In genomic region chr3:37222542-37222941, GRCh38 we compare ENCODE assay signal across 6 cellular contexts. TPM values are rescaled to one million over a fixed set of nuclear protein-coding genes. Genes with fewer than 3 reads are reported as not detected.
DNase-seq lines count a peak whose midpoint lies in the region; ATAC-seq, FAIRE-seq and TF ChIP-seq lines count a peak whose summit lies in the region.
"Not testable (repeated sequence)": the region's sequence is repeated elsewhere in the genome, so short reads cannot be mapped to it uniquely, and the experiment has no call there.

No MANE protein-coding gene starts in this region.

- H4K20me1 ChIP-seq in BLaER1; Loucy (ENCODE audit: insufficient read depth, low read length, poor library complexity, severe bottlenecking); PC-3 (ENCODE audit: low read length); K562 (replicated peaks; ENCODE audit: control insufficient read depth, insufficient read depth, low read length): not testable (repeated sequence)

- not testable (repeated sequence) for H3K36me3 ChIP-seq in BLaER1; Loucy (ENCODE audit: insufficient read depth, low read length); PC-3 (ENCODE audit: low read depth, low read length); K562 (ENCODE audit: control insufficient read depth, insufficient read depth, low read length); mesenchymal stem cell (ENCODE audit: control insufficient read depth in 1 of 2, insufficient read depth in 2 of 2, low read depth in 1 of 2, low read length in 2 of 2)

- in situ Hi-C loops in K562 (cut with MboI) = not testable (repeated sequence)

- H3K14ac ChIP-seq in mesenchymal stem cell (ENCODE audit: low read length in 2 of 2) = not testable (repeated sequence)

- H3K4ac ChIP-seq in mesenchymal stem cell (ENCODE audit: low read depth in 1 of 2, low read length in 2 of 2) = not testable (repeated sequence)

- not testable (repeated sequence) for H3K23ac ChIP-seq in mesenchymal stem cell (ENCODE audit: low read length in 2 of 2)

- not testable (repeated sequence) for H2BK120ac ChIP-seq in mesenchymal stem cell (ENCODE audit: low read depth, low read length)

- not testable (repeated sequence) for H3K18ac ChIP-seq in mesenchymal stem cell (ENCODE audit: low read depth in 1 of 2, low read length in 2 of 2)

- H3K9me3 ChIP-seq in BLaER1 = peaks cover 12% of the 10 kb centered on the region
- H3K9me3 ChIP-seq in Loucy (ENCODE audit: insufficient read depth, low read depth, low read length); PC-3 (ENCODE audit: low read length); K562 (replicated peaks; ENCODE audit: control insufficient read depth, insufficient read depth, low read depth, low read length); mesenchymal stem cell (ENCODE audit: control insufficient read depth, low read length): not testable (repeated sequence)

- not testable (repeated sequence) for H3K9me3 Mint-ChIP-seq in Calu3 (ENCODE audit: low read depth, unreplicated experiment)

- not testable (repeated sequence) for H3K9ac ChIP-seq in BLaER1; Loucy (ENCODE audit: low read depth, low read length, poor library complexity, severe bottlenecking); PC-3 (ENCODE audit: low read length); K562 (ENCODE audit: insufficient read depth in 1 of 2, low read depth in 2 of 2, low read length in 2 of 2); mesenchymal stem cell (ENCODE audit: low read length)

- not testable (repeated sequence) for ATAC-seq in PC-3, K562

- peak overlapping the region; percentile 26 for H3K27ac Mint-ChIP-seq in Calu3 (ENCODE audit: unreplicated experiment)

- POLR2A ChIA-PET in PC-3 (lab: Charles Lee; ENCODE audit: unreplicated experiment) = not testable (repeated sequence)
- POLR2A ChIA-PET in K562 (lab: Yijun Ruan, JAX) = interaction anchor here (0.8 kb wide), 1 partner anchor 97 kb away, joined by 4 read pairs; no protein-coding TSS in a partner anchor

- H2BK15ac ChIP-seq in mesenchymal stem cell (ENCODE audit: low read depth, poor library complexity, severe bottlenecking) = not testable (repeated sequence)

- not testable (repeated sequence) for H3K27me3 Mint-ChIP-seq in Calu3 (ENCODE audit: unreplicated experiment)

- not testable (repeated sequence) for H3K4me3 Mint-ChIP-seq in Calu3 (ENCODE audit: low read depth, unreplicated experiment)

- CTCF ChIA-PET in Calu3 (lab: Charles Lee) = interaction anchor here (1.3 kb wide), 1 partner anchor 40 kb away, joined by 5 read pairs; no protein-coding TSS in a partner anchor
- CTCF ChIA-PET in PC-3 (lab: Charles Lee); K562 (lab: Yijun Ruan, JAX; ENCODE audit: low intra/inter-chr PET ratio): not testable (repeated sequence)

- H4K91ac ChIP-seq in mesenchymal stem cell (ENCODE audit: low read length) = not testable (repeated sequence)

- not testable (repeated sequence) for H3K4me3 ChIP-seq in BLaER1; Loucy (ENCODE audit: low read length, poor library complexity, severe bottlenecking); PC-3 (ENCODE audit: low read length); K562; mesenchymal stem cell (ENCODE audit: insufficient read depth in 1 of 2, low read depth in 1 of 2, low read length in 2 of 2)

- H2AFZ ChIP-seq in Loucy (ENCODE audit: low read length); PC-3 (ENCODE audit: low read length); K562 (ENCODE audit: low read depth, low read length); mesenchymal stem cell (ENCODE audit: low read depth, low read length): not testable (repeated sequence)

- TF ChIP-seq EP300 in K562 (IDR thresholded peaks at IDR 0.05; ENCODE audit: low read length) = not testable (repeated sequence)

- 29% methylated on average over 2 of the region's 2 CpGs for WGBS in K562 (ENCODE audit: insufficient coverage, low coverage, missing lambda C conversion rate)
- WGBS in mesenchymal stem cell = 98% methylated on average over 2 of the region's 2 CpGs

- TF ChIP-seq POLR2A in K562 (conservative IDR thresholded peaks at IDR 0.05) = not testable (repeated sequence)

- peak overlapping the region; percentile 55 for H3K27ac ChIP-seq in BLaER1
- not testable (repeated sequence) for H3K27ac ChIP-seq in PC-3 (ENCODE audit: low read length); K562 (ENCODE audit: extremely low read depth, low read depth, low read length)
- H3K27ac ChIP-seq in mesenchymal stem cell (ENCODE audit: low read length, poor library complexity, severe bottlenecking) = peak overlapping the region; percentile 63

- H4K8ac ChIP-seq in mesenchymal stem cell (ENCODE audit: low read length) = not testable (repeated sequence)

- peak overlapping the region; percentile 11 for H2AK5ac ChIP-seq in mesenchymal stem cell (ENCODE audit: low read length, severe bottlenecking)

- not testable (repeated sequence) for H3K9me2 ChIP-seq in Loucy (replicated peaks; ENCODE audit: low read depth, low read length); PC-3 (replicated peaks; ENCODE audit: low read length)

- H3K9me1 ChIP-seq in K562 (ENCODE audit: control insufficient read depth, insufficient read depth, low read length) = not testable (repeated sequence)

- not testable (repeated sequence) for FAIRE-seq in K562 (lab: Jason Lieb, UNC)

- not testable (repeated sequence) for TF ChIP-seq RAD21 in K562 (CRISPR knock-in tag; conservative IDR thresholded peaks at IDR 0.05 in 1 of 2, IDR thresholded peaks at IDR 0.05 in 1 of 2)

- H3K79me1 ChIP-seq in mesenchymal stem cell (replicated peaks; ENCODE audit: low read length, poor library complexity, severe bottlenecking) = not testable (repeated sequence)

- H2BK5ac ChIP-seq in mesenchymal stem cell (ENCODE audit: low read depth, low read length, poor library complexity, severe bottlenecking) = not testable (repeated sequence)

- intact Hi-C loops in Calu3 (cut with micrococcal nuclease; ENCODE audit: unreplicated experiment); PC-3 (cut with micrococcal nuclease); K562 (cut with micrococcal nuclease): not testable (repeated sequence)

- H3K4me2 ChIP-seq in BLaER1 (peak overlapping the region; percentile 71), Loucy (ENCODE audit: low read depth, low read length, poor library complexity, severe bottlenecking) (peak overlapping the region; percentile 25), PC-3 (ENCODE audit: low read length) (0 out of 2 replicates have a peak overlapping the region, but pooled peaks have one; percentile 2)
- H3K4me2 ChIP-seq in K562 (ENCODE audit: insufficient read depth, low read length); mesenchymal stem cell (ENCODE audit: low read length, poor library complexity, severe bottlenecking): not testable (repeated sequence)

- H3K27me3 ChIP-seq in BLaER1; Loucy (ENCODE audit: insufficient read depth, low read length, poor library complexity, severe bottlenecking); PC-3 (ENCODE audit: low read length); K562 (ENCODE audit: control insufficient read depth in 2 of 2, insufficient read depth in 2 of 2, low read length in 2 of 2): not testable (repeated sequence)
- peaks cover 0 to 15% of the 10 kb centered on the region in 2 experiments for H3K27me3 ChIP-seq in mesenchymal stem cell (ENCODE audit: control insufficient read depth in 1 of 2, insufficient read depth in 1 of 2, low read length in 2 of 2)

- TF ChIP-seq CTCF in Calu3 (IDR thresholded peaks at IDR 0.05; ENCODE audit: unreplicated experiment); Loucy (conservative IDR thresholded peaks at IDR 0.05; ENCODE audit: low read length); PC-3 (conservative IDR thresholded peaks at IDR 0.05; ENCODE audit: low read depth, low read length); K562 (IDR thresholded peaks at IDR 0.05 in 2 of 3, conservative IDR thresholded peaks at IDR 0.05 in 1 of 3; ENCODE audit: insufficient read depth in 2 of 3, low read depth in 1 of 3, low read length in 3 of 3): not testable (repeated sequence)

- not testable (repeated sequence) for H3F3A ChIP-seq in Loucy (ENCODE audit: low read depth); PC-3 (ENCODE audit: low read length, unreplicated experiment)

- H3K79me2 ChIP-seq in Loucy (ENCODE audit: insufficient read depth, low read length); PC-3 (ENCODE audit: low read length); K562 (ENCODE audit: control insufficient read depth, insufficient read depth, low read length): not testable (repeated sequence)

- BruUV-seq in Calu3 (replicated peaks; lab: Mats Ljungman, UMichigan); PC-3 (replicated peaks; lab: Mats Ljungman, UMichigan); K562 (replicated peaks; lab: Mats Ljungman, UMichigan): not testable (repeated sequence)

- not testable (repeated sequence) for H2BK12ac ChIP-seq in mesenchymal stem cell (ENCODE audit: low read length in 2 of 2)

- H3K36me3 Mint-ChIP-seq in Calu3 (ENCODE audit: insufficient read depth, unreplicated experiment) = not testable (repeated sequence)

- DNase-seq in Calu3; PC-3; K562 (ENCODE audit: extremely low read depth in 1 of 4, low spot score in 3 of 4); mesenchymal stem cell: not testable (repeated sequence)

- peaks cover 34% of the 10 kb centered on the region for H3K4me1 Mint-ChIP-seq in Calu3 (ENCODE audit: low read depth, unreplicated experiment)

- H3K4me1 ChIP-seq in BLaER1 = peaks cover 46% of the 10 kb centered on the region
- not testable (repeated sequence) for H3K4me1 ChIP-seq in Loucy (ENCODE audit: insufficient read depth, low read length, poor library complexity, severe bottlenecking); K562 (replicated peaks in 1 of 2; ENCODE audit: control insufficient read depth in 2 of 2, insufficient read depth in 2 of 2, low read length in 2 of 2)
- H3K4me1 ChIP-seq in PC-3 (ENCODE audit: insufficient read depth, low read length) = peaks cover 30% of the 10 kb centered on the region
- peaks cover 16% of the 10 kb centered on the region for H3K4me1 ChIP-seq in mesenchymal stem cell (ENCODE audit: control insufficient read depth, insufficient read depth, low read depth, low read length)

RNA-seq across cellular contexts. Expression of gene GOLGA4, which starts 20.5 kb away (rescaled TPM):
- total RNA-seq in Calu3 (2022) = 63.1 and 76.8 TPM in 2 replicates
- total RNA-seq in PC-3 (2014; rRNA removed) = 55.9 and 66.1 TPM in 2 replicates
- 79.9 and 290 TPM in 2 replicates for total RNA-seq in K562 (2011; cell fraction: chromatin; rRNA removed; ENCODE audit: low replicate concordance)
- 32.5 and 39.2 TPM in 2 replicates for total RNA-seq in K562 (2011; cell fraction: nucleolus; rRNA removed)
- total RNA-seq in K562 (2011; cell fraction: nucleoplasm; rRNA removed) = 93.6 and 112 TPM in 2 replicates
- total RNA-seq in K562 (2014; rRNA removed) = 33.8 and 35.2 TPM in 2 replicates
- total RNA-seq in K562 (2014; rRNA removed; fragmentation: Illumina TruSeq; extraction: Trizol) = 70.3 and 74.9 TPM in 2 replicates
- 62.4 and 70.0 TPM in 2 replicates for total RNA-seq in K562 (2015; rRNA removed; fragmentation: Illumina TruSeq; extraction: Trizol)
- 39.3 and 41.9 TPM in 2 replicates for total RNA-seq in K562 (2021)
- polyA plus RNA-seq in K562 (2011; rRNA removed) = 28.0 and 29.1 TPM in 2 replicates
- 6.3 and 7.6 TPM in 2 replicates for polyA plus RNA-seq in K562 (2011; cell fraction: cytosol; rRNA removed)
- 24.7 and 32.5 TPM in 2 replicates for polyA plus RNA-seq in K562 (2011; cell fraction: nucleus; rRNA removed)
- polyA plus RNA-seq in K562 (2012) = 22.8 and 23.3 TPM in 2 replicates
- polyA plus RNA-seq in K562 (2014; fragmentation: Illumina TruSeq; extraction: Trizol) = 25.3 and 33.6 TPM in 2 replicates
- 10 to 100 TPM; 12.7 to 13.2 TPM for polyA plus RNA-seq in K562 (2014; fragmentation: Nextera tagmentation; extraction: Ambion mirVana)
- polyA plus RNA-seq in K562 (2014; rRNA removed) = 21.8 and 26.6 TPM in 2 replicates
- 45.9 and 83.5 TPM in 2 replicates for polyA minus RNA-seq in K562 (2011; rRNA and poly(A)+ RNA removed)
- polyA minus RNA-seq in K562 (2011; cell fraction: cytosol; rRNA and poly(A)+ RNA removed) = 20.1 and 22.1 TPM in 2 replicates
- polyA minus RNA-seq in K562 (2011; cell fraction: nucleus; rRNA and poly(A)+ RNA removed) = 52.2 and 112 TPM in 2 replicates
- polyA plus RNA-seq in mesenchymal stem cell (2013, experiment 1 of 2) = 75.0 TPM
- 75.6 TPM for polyA plus RNA-seq in mesenchymal stem cell (2013, experiment 2 of 2)

RNA-seq across cellular contexts. Expression of gene LRRFIP2, which starts 48.2 kb away (rescaled TPM):
- total RNA-seq in Calu3 (2022) = 38.8 and 41.9 TPM in 2 replicates
- total RNA-seq in PC-3 (2014; rRNA removed) = 54.7 and 69.1 TPM in 2 replicates
- 55.1 and 138 TPM in 2 replicates for total RNA-seq in K562 (2011; cell fraction: chromatin; rRNA removed; ENCODE audit: low replicate concordance)
- total RNA-seq in K562 (2011; cell fraction: nucleolus; rRNA removed) = 36.5 and 52.5 TPM in 2 replicates
- 96.8 and 146 TPM in 2 replicates for total RNA-seq in K562 (2011; cell fraction: nucleoplasm; rRNA removed)
- total RNA-seq in K562 (2014; rRNA removed) = 44.9 and 53.9 TPM in 2 replicates
- total RNA-seq in K562 (2014; rRNA removed; fragmentation: Illumina TruSeq; extraction: Trizol) = 46.2 and 55.4 TPM in 2 replicates
- 46.0 and 49.4 TPM in 2 replicates for total RNA-seq in K562 (2015; rRNA removed; fragmentation: Illumina TruSeq; extraction: Trizol)
- total RNA-seq in K562 (2021) = 41.6 and 46.6 TPM in 2 replicates
- 24.4 and 37.0 TPM in 2 replicates for polyA plus RNA-seq in K562 (2011; rRNA removed)
- polyA plus RNA-seq in K562 (2011; cell fraction: cytosol; rRNA removed) = 13.0 and 14.1 TPM in 2 replicates
- polyA plus RNA-seq in K562 (2011; cell fraction: nucleus; rRNA removed) = 26.0 and 26.4 TPM in 2 replicates
- 31.2 and 44.6 TPM in 2 replicates for polyA plus RNA-seq in K562 (2012)
- 38.4 and 42.7 TPM in 2 replicates for polyA plus RNA-seq in K562 (2014; fragmentation: Illumina TruSeq; extraction: Trizol)
- 10 to 100 TPM in 1 of 2 experiments, 1 to 10 TPM in 1; 9.9 to 11.2 TPM for polyA plus RNA-seq in K562 (2014; fragmentation: Nextera tagmentation; extraction: Ambion mirVana)
- 40.7 and 46.6 TPM in 2 replicates for polyA plus RNA-seq in K562 (2014; rRNA removed)
- 50.0 and 53.0 TPM in 2 replicates for polyA minus RNA-seq in K562 (2011; rRNA and poly(A)+ RNA removed)
- polyA minus RNA-seq in K562 (2011; cell fraction: cytosol; rRNA and poly(A)+ RNA removed) = 15.2 and 17.1 TPM in 2 replicates
- polyA minus RNA-seq in K562 (2011; cell fraction: nucleus; rRNA and poly(A)+ RNA removed) = 58.3 and 84.4 TPM in 2 replicates
- 50.9 TPM for polyA plus RNA-seq in mesenchymal stem cell (2013, experiment 1 of 2)
- 49.6 TPM for polyA plus RNA-seq in mesenchymal stem cell (2013, experiment 2 of 2)
